9 cellular contexts compared by ENCODE assay signal in genomic region chr2:85890522-85891176, GRCh38. TPM values are rescaled to one million over a fixed set of nuclear protein-coding genes. Genes with fewer than 3 reads are reported as not detected.
DNase-seq lines count a peak whose midpoint lies in the region; ATAC-seq, FAIRE-seq and TF ChIP-seq lines count a peak whose summit lies in the region.
"Had no signal": no experiment of that assay in that cellular context is flagged by ENCODE, and none has a peak within 500 bp of the region (broad histone marks: within the 10 kb centered on the region; RNA-seq: fewer than 3 reads in every experiment).

No MANE protein-coding gene starts in this region.

- no peaks in the 10 kb centered on the region for H3K36me3 ChIP-seq in SK-N-SH (replicated peaks in 1 of 2; ENCODE audit: control insufficient read depth in 1 of 2, insufficient read depth in 2 of 2, low read length in 1 of 2)
- no peaks in the 10 kb centered on the region; the same call in 1 of the 2 replicates for H3K36me3 ChIP-seq in SJCRH30
- no peaks in the 10 kb centered on the region for H3K36me3 ChIP-seq in H1 (ENCODE audit: control insufficient read depth in 2 of 4, insufficient read depth in 4 of 4, low read length in 3 of 4)
- no peaks in the 10 kb centered on the region for H3K36me3 ChIP-seq in spleen

- 0 out of 2 replicates have a peak overlapping the region, but pooled peaks have one; percentile 65 for H2BK15ac ChIP-seq in H1 (ENCODE audit: low read length)

- no peaks in the 10 kb centered on the region for H3K9me2 ChIP-seq in SK-N-SH

- no peak overlapping the region for H3K27ac ChIP-seq in SK-N-SH (ENCODE audit: low read depth in 2 of 2, low read length in 1 of 2)
- H3K27ac ChIP-seq in SJCRH30 = peak overlapping the region; percentile 58; the same call in 1 of the 2 replicates
- H3K27ac ChIP-seq in H1 (ENCODE audit: low read depth, low read length) = no peak overlapping the region
- peak overlapping the region; percentile 88 to 96 (median 91) for H3K27ac ChIP-seq in spleen

- no peak overlapping the region for H2BK120ac ChIP-seq in H1 (replicated peaks; ENCODE audit: low read depth, low read length)

- no peak for DNase-seq in SK-N-SH
- DNase-seq in SJCRH30 = peak in 1 of 2 experiments; percentile 37
- no peak for DNase-seq in H1 (ENCODE audit: low read depth in 1 of 2, low spot score in 2 of 2)
- DNase-seq in spleen = peak; percentile 23

- no peak for FAIRE-seq in H1 (lab: Jason Lieb, UNC)
- FAIRE-seq: RCC 7860 had no signal

- H3K4me3 ChIP-seq in SK-N-SH (ENCODE audit: low read depth in 2 of 2, low read length in 1 of 2) (no peak overlapping the region; a peak in 1 of 4 replicates), SJCRH30 (peak overlapping the region; percentile 85), H1 (ENCODE audit: extremely low read depth in 1 of 4, insufficient read depth in 2 of 4, low read depth in 3 of 4, low read length in 4 of 4) (no peak overlapping the region), spleen (peak overlapping the region in 6 of 8 donors; percentile 65 to 95 (median 90))

- no peak overlapping the region for H3K14ac ChIP-seq in H1 (ENCODE audit: insufficient read length)

- CTCF ChIA-PET in SK-N-SH (lab: Yijun Ruan, JAX) = interaction anchor here (0.6 to 6.2 kb wide), 9 partner anchors 12 to 220 kb away, joined by 3 to 120 read pairs (median 6); no protein-coding TSS in a partner anchor
- CTCF ChIA-PET in H1 (lab: Charles Lee; ENCODE audit: partially characterized antibody) = interaction anchor here (0.6 to 3.9 kb wide), 9 partner anchors 9 to 187 kb away, joined by 3 to 19 read pairs (median 7); no protein-coding TSS in a partner anchor

- WGBS in SK-N-SH (ENCODE audit: low lambda C conversion rate) = 91% methylated on average over 5 of the region's 5 CpGs
- WGBS in H1 (ENCODE audit: extremely low coverage in 1 of 2, insufficient coverage in 1 of 2, insufficient read length in 1 of 2, insufficient replicate concordance in 2 of 2, low coverage in 1 of 2, low lambda C conversion rate in 2 of 2, missing lambda C conversion rate in 1 of 2), 2 experiments = 90% methylated on average over 5 of the region's 5 CpGs; no CpG with 5 or more reads in 1 of the 2 experiments
- 75 to 82% (median 82%) methylated on average over 5 of the region's 5 CpGs for WGBS in spleen, 5 donors

- no peak overlapping the region for H4K91ac ChIP-seq in H1 (replicated peaks; ENCODE audit: insufficient read length, low read length)

- H3K79me1 ChIP-seq in H1 (ENCODE audit: low read depth, low read length) = no peaks in the 10 kb centered on the region

- H2BK12ac ChIP-seq in H1 (ENCODE audit: low read depth, low read length) = 0 out of 2 replicates have a peak overlapping the region, but pooled peaks have one; percentile 60

- intact Hi-C loops in spleen (cut with DNase I; ENCODE audit: low total_unique reads) = no loop called here

- H3K23me2 ChIP-seq in H1 (ENCODE audit: low read depth, low read length) = peaks cover 10% of the 10 kb centered on the region; the same call in 1 of the 2 replicates

- H3K4me2 ChIP-seq in SK-N-SH (no peak overlapping the region; the same call in 1 of the 2 replicates), H1 (ENCODE audit: insufficient read depth in 1 of 2, low read depth in 2 of 2, low read length in 2 of 2) (no peak overlapping the region; a peak in 1 of 4 replicates)

- ATAC-seq in SK-N-SH treated with all-trans-retinoic acid at 6 μM for 48 hours (no peak), GM19035 (IDR thresholded peaks at IDR 0.05; ENCODE audit: unreplicated experiment) (no peak), HG02588 (IDR thresholded peaks at IDR 0.05; ENCODE audit: unreplicated experiment) (no peak), HG03175 (IDR thresholded peaks at IDR 0.05; ENCODE audit: unreplicated experiment) (no peak)

- no peak overlapping the region for H2BK5ac ChIP-seq in H1 (ENCODE audit: low read depth, low read length)

- no peak overlapping the region for H4K8ac ChIP-seq in H1 (ENCODE audit: extremely low read depth, insufficient read depth, low read length)

- no peak overlapping the region for H3K56ac ChIP-seq in H1 (replicated peaks; ENCODE audit: insufficient read length, low read depth, low read length)

- H4K20me1 ChIP-seq in SK-N-SH (ENCODE audit: insufficient read depth) = no peaks in the 10 kb centered on the region
- peaks cover 0 to 3% of the 10 kb centered on the region in 2 experiments for H4K20me1 ChIP-seq in H1 (replicated peaks in 1 of 2; ENCODE audit: control insufficient read depth in 1 of 2, insufficient read depth in 2 of 2, low read length in 2 of 2)

- peak overlapping the region; percentile 7; the same call in 1 of the 2 replicates for H2BK20ac ChIP-seq in H1 (ENCODE audit: low read length)

- no peak overlapping the region for H2AK5ac ChIP-seq in H1 (ENCODE audit: low read depth, low read length)

- POLR2A ChIA-PET in SK-N-SH (lab: Yijun Ruan, JAX) (no interaction called here), H1 (lab: Charles Lee; ENCODE audit: partially characterized antibody) (interaction anchor here (1.1 kb wide), 1 partner anchor 13 kb away, joined by 3 read pairs; no protein-coding TSS in a partner anchor)

- TF ChIP-seq POLR2A in H1 (IDR thresholded peaks at IDR 0.05; ENCODE audit: control extremely low read depth in 1 of 2, low read depth in 2 of 2, low read length in 2 of 2) (no peak), spleen (IDR thresholded peaks at IDR 0.05) (no peak)

- TF ChIP-seq EP300 in SK-N-SH (IDR thresholded peaks at IDR 0.05; ENCODE audit: borderline replicate concordance in 1 of 2, low read depth in 1 of 2, low read length in 1 of 2) (no peak), H1 (IDR thresholded peaks at IDR 0.05; ENCODE audit: borderline replicate concordance in 1 of 2, low read depth in 2 of 2, low read length in 2 of 2) (no peak)

- no peak overlapping the region; the same call in 1 of the 2 replicates for H3K18ac ChIP-seq in H1 (ENCODE audit: extremely low read depth, low read length)

- TF ChIP-seq RAD21 in SK-N-SH (IDR thresholded peaks at IDR 0.05; ENCODE audit: low read length) (no peak), H1 (IDR thresholded peaks at IDR 0.05 in 1 of 2, conservative IDR thresholded peaks at IDR 0.05 in 1 of 2; ENCODE audit: low read depth in 2 of 2, low read length in 2 of 2) (no peak)

- no peak overlapping the region for H2AFZ ChIP-seq in SK-N-SH (ENCODE audit: low read depth)
- H2AFZ ChIP-seq in H1 (ENCODE audit: low read length) = peak overlapping the region; percentile 87; the same call in 1 of the 2 replicates

- peak overlapping the region; percentile 27 for H3K4ac ChIP-seq in H1 (replicated peaks; ENCODE audit: insufficient read length, low read depth, low read length)

- no peak overlapping the region for H4K5ac ChIP-seq in H1 (ENCODE audit: insufficient read length, low read depth, low read length)

- no peak overlapping the region for H3K23ac ChIP-seq in H1 (ENCODE audit: insufficient read length)

- H3K9ac ChIP-seq in SK-N-SH = no peak overlapping the region
- H3K9ac ChIP-seq in H1 (replicated peaks in 1 of 4; ENCODE audit: extremely low read depth in 1 of 4, low read depth in 3 of 4, low read length in 3 of 4) = no peak overlapping the region

- H3K4me1 ChIP-seq in SK-N-SH (ENCODE audit: control insufficient read depth in 1 of 2, insufficient read depth in 2 of 2, low read depth in 1 of 2, low read length in 1 of 2) (peaks cover 18 to 28% of the 10 kb centered on the region in 2 experiments), SJCRH30 (peaks cover 46% of the 10 kb centered on the region), H1 (replicated peaks in 1 of 4; ENCODE audit: control insufficient read depth in 3 of 4, insufficient read depth in 4 of 4, low read length in 3 of 4) (peaks cover 5 to 8% (median 6%) of the 10 kb centered on the region in 4 experiments), spleen (peaks cover 30 to 80% (median 69%) of the 10 kb centered on the region in 6 donors)

- peaks cover 36% of the 10 kb centered on the region for H3F3A ChIP-seq in SK-N-SH (replicated peaks; ENCODE audit: insufficient read depth)

- H3K79me2 ChIP-seq in SK-N-SH (ENCODE audit: insufficient read depth) (peaks cover 20% of the 10 kb centered on the region), H1 (ENCODE audit: control insufficient read depth in 1 of 2, insufficient read depth in 2 of 2, low read length in 2 of 2) (no peaks in the 10 kb centered on the region)

- no peaks in the 10 kb centered on the region for H3K9me3 ChIP-seq in SK-N-SH
- peaks cover 10% of the 10 kb centered on the region for H3K9me3 ChIP-seq in SJCRH30 (replicated peaks)
- H3K9me3 ChIP-seq in H1 (ENCODE audit: insufficient read depth in 2 of 2, low read depth in 1 of 2, low read length in 1 of 2) = no peaks in the 10 kb centered on the region
- H3K9me3 ChIP-seq in spleen = peaks cover 0 to 14% (median 4%) of the 10 kb centered on the region in 8 donors

- no peak for TF ChIP-seq CTCF in SK-N-SH (IDR thresholded peaks at IDR 0.05)
- no peak for TF ChIP-seq CTCF in H1 (IDR thresholded peaks at IDR 0.05; ENCODE audit: control extremely low read depth in 1 of 3, insufficient read depth in 1 of 3, low read depth in 1 of 3, low read length in 3 of 3)
- no peak for TF ChIP-seq CTCF in spleen (IDR thresholded peaks at IDR 0.05 in 8 of 11, conservative IDR thresholded peaks at IDR 0.05 in 3 of 11)

- H3K27me3 ChIP-seq in SK-N-SH (ENCODE audit: insufficient read depth) (no peaks in the 10 kb centered on the region), SJCRH30 (no peaks in the 10 kb centered on the region), H1 (replicated peaks in 1 of 4; ENCODE audit: control insufficient read depth in 3 of 4, extremely low read depth in 1 of 4, insufficient read depth in 3 of 4, low read length in 3 of 4) (peaks cover 0 to 19% (median 13%) of the 10 kb centered on the region in 4 experiments; a peak in 6 of 7 replicates), spleen (replicated peaks in 1 of 7) (peaks cover 0 to 8% (median 0%) of the 10 kb centered on the region in 7 donors)

TF ChIP-seq in SK-N-SH, 30 proteins besides CTCF, POLR2A, EP300 and RAD21 (continues in another document):
- no peak for TF ChIP-seq TEAD4 (IDR thresholded peaks at IDR 0.05; ENCODE audit: borderline replicate concordance, insufficient read depth)

RNA-seq across cellular contexts. Expression of gene ST3GAL5, which starts 1.9 kb away (rescaled TPM):
- 37.6 and 55.7 TPM in 2 replicates for polyA plus RNA-seq in SK-N-SH (2012; rRNA removed)
- 55.0 and 61.9 TPM in 2 replicates for polyA plus RNA-seq in SK-N-SH (2012; cell fraction: cytosol; rRNA removed)
- 46.2 and 62.7 TPM in 2 replicates for polyA plus RNA-seq in SK-N-SH (2012; cell fraction: nucleus; rRNA removed)
- total RNA-seq in SJCRH30 (2014; rRNA removed; shearing (Covaris generic)) = 94.5 and 110 TPM in 2 replicates
- 3.0 and 4.5 TPM in 2 replicates for total RNA-seq in H1 (2021; fragmentation: NEBNext Ultra II Directional; extraction: Animal tissue kit (Norgen Biotek cat#: 25700))
- polyA plus RNA-seq in H1 (2011; rRNA removed) = 1.6 and 1.9 TPM in 2 replicates
- polyA plus RNA-seq in H1 (2011; cell fraction: cytosol; rRNA removed) = 2.4 TPM
- 1.8 TPM for polyA plus RNA-seq in H1 (2011; cell fraction: nucleus; rRNA removed)
- polyA plus RNA-seq in H1 (2012, experiment 1 of 2) = 2.3 to 3.2 TPM (median 2.6 TPM) in 4 replicates
- polyA plus RNA-seq in H1 (2012, experiment 2 of 2) = 1.3 TPM
- 3.6 TPM for polyA plus RNA-seq in H1 (2013, experiment 1 of 2)
- 3.3 TPM for polyA plus RNA-seq in H1 (2013, experiment 2 of 2)
- polyA minus RNA-seq in H1 (2011; rRNA and poly(A)+ RNA removed) = 4.4 and 6.3 TPM in 2 replicates
- polyA minus RNA-seq in H1 (2011; cell fraction: cytosol; rRNA and poly(A)+ RNA removed) = 2.9 TPM
- polyA minus RNA-seq in H1 (2011; cell fraction: nucleus; rRNA and poly(A)+ RNA removed) = 8.2 TPM
- total RNA-seq in spleen = 100 to 1,000 TPM in 2 of 7 donors, 10 to 100 TPM in 5; 55.8 to 124 (median 74.9) TPM
- polyA plus RNA-seq in spleen = 10 to 100 TPM; 18.7 to 41.1 (median 33.8) TPM

Comparison
In these comparisons a context has a peak if more than half of its experiments do, and no peak if none do; other contexts are left out.
1. H3K27ac ChIP-seq: peak in SJCRH30 (single experiment) and spleen (8 of 8); none in SK-N-SH (0 of 2) and H1 (single experiment).
2. H3K4me3 ChIP-seq: peak in SJCRH30 (single experiment) and spleen (6 of 8); none in SK-N-SH (0 of 2) and H1 (0 of 4).
3. RNA of gene ST3GAL5, which starts 1.9 kb away (total RNA-seq): 94.5 to 110 TPM in SJCRH30 and 55.8 to 124 TPM in spleen; 3.0 to 4.5 TPM in H1; every median in the first group is over 10 times any median in the second.